15 cellular contexts compared by ENCODE assay signal in the genomic region with DNA sequence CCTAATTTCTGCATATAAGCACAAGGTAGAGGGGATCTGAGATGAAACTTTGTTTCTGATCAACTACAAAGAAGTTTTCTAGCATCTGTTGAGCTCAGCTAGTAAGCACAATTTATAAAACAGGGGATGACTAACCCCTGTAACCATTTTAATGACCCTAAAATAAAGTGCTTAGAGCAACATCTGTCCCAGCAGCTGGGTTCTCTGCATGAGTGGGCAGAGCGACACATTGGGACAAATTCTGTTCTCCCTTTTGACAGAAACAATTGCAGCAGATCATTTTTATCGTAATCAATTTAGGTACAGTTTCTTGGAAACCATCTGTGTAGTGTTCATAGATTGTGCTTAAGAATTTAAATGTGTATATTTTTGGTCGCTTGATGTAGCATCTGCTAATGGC.
"Had no signal": no experiment of that assay in that cellular context is flagged by ENCODE, and none has a peak within 500 bp of the region (broad histone marks: within the 10 kb centered on the region; RNA-seq: fewer than 3 reads in every experiment).

No MANE protein-coding gene starts in this region.

- H3K36me3 Mint-ChIP-seq: activated naive CD8-positive, alpha-beta T cell; naive B cell; stimulated activated naive B cell treated with anti-CD40 and anti-IgM and Interleukin-4, amounts not matched to agents 10 μg/mL and 1 μg/mL and 100 μg/mL, for 72 hours had no signal

- H3K9me3 ChIP-seq: gastroesophageal sphincter, heart right ventricle, pancreas, right lobe of liver, thoracic aorta, upper lobe of left lung had no signal

- H3K4me3 ChIP-seq: gastroesophageal sphincter, heart right ventricle, pancreas, right lobe of liver, thoracic aorta, upper lobe of left lung had no signal

- H3K36me3 ChIP-seq: gastroesophageal sphincter, heart right ventricle, pancreas, right lobe of liver, thoracic aorta, upper lobe of left lung had no signal

- H3K27ac Mint-ChIP-seq: activated naive CD8-positive, alpha-beta T cell; dendritic cell treated with granulocyte-macrophage colony-stimulating factor and Interleukin-4, amounts not matched to agents 40 ng/mL and 50 ng/mL, for 4 days; memory B cell; naive B cell; stimulated activated naive B cell treated with anti-CD40 and anti-IgM and Interleukin-4, amounts not matched to agents 10 μg/mL and 1 μg/mL and 100 μg/mL, for 72 hours had no signal

- H3K4me1 Mint-ChIP-seq: memory B cell; naive B cell; stimulated activated naive B cell treated with anti-CD40 and anti-IgM and Interleukin-4, amounts not matched to agents 10 μg/mL and 1 μg/mL and 100 μg/mL, for 72 hours had no signal

- H3K4me1 ChIP-seq: gastroesophageal sphincter, heart right ventricle, pancreas, right lobe of liver, upper lobe of left lung had no signal

- DNase-seq: activated gamma-delta T cell; effector CD8-positive, alpha-beta T cell; heart right ventricle; kidney glomerular epithelial cell; left ventricle myocardium superior; naive B cell; pancreas; right lobe of liver; stimulated activated naive B cell treated with anti-CD40 and anti-IgM and Interleukin-4, amounts not matched to agents 10 μg/mL and 1 μg/mL and 100 μg/mL, for 72 hours; upper lobe of left lung had no signal

- H3K27me3 Mint-ChIP-seq: activated naive CD8-positive, alpha-beta T cell; dendritic cell treated with granulocyte-macrophage colony-stimulating factor and Interleukin-4, amounts not matched to agents 40 ng/mL and 50 ng/mL, for 4 days had no signal

- H3K4me3 Mint-ChIP-seq: activated naive CD8-positive, alpha-beta T cell; dendritic cell treated with granulocyte-macrophage colony-stimulating factor and Interleukin-4, amounts not matched to agents 40 ng/mL and 50 ng/mL, for 4 days; memory B cell; naive B cell; stimulated activated naive B cell treated with anti-CD40 and anti-IgM and Interleukin-4, amounts not matched to agents 10 μg/mL and 1 μg/mL and 100 μg/mL, for 72 hours had no signal

- H3K9me3 Mint-ChIP-seq: dendritic cell treated with granulocyte-macrophage colony-stimulating factor and Interleukin-4, amounts not matched to agents 40 ng/mL and 50 ng/mL, for 4 days; stimulated activated naive B cell treated with anti-CD40 and anti-IgM and Interleukin-4, amounts not matched to agents 10 μg/mL and 1 μg/mL and 100 μg/mL, for 72 hours had no signal

- H3K27me3 ChIP-seq: gastroesophageal sphincter, pancreas, right lobe of liver, upper lobe of left lung had no signal

- H3K27ac ChIP-seq: gastroesophageal sphincter, heart right ventricle, pancreas, right lobe of liver, thoracic aorta, upper lobe of left lung had no signal
